15 cellular contexts compared by ENCODE assay signal in the genomic region with DNA sequence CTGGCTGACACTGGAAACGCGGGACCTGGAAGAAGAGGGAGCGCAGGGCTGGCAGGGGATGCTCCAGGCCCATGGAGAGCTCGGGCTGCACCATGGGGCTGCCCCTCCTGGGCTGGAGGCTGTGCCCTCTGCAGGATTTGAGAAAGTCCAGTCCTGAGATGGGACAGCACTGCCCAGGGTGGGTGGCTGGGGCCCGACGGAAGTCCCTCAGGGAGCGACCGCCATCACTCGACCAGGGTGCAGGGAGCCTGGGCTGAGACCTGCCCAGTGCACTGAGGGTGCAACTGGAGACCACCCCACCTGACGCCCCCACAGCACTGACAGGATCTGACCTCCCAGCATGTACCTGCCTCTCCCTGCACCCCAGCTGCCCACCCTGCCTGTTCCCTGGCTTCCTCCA. TPM values are rescaled to one million over a fixed set of nuclear protein-coding genes. Genes with fewer than 3 reads are reported as not detected.
"Had no signal": no experiment of that assay in that cellular context is flagged by ENCODE, and none has a peak within 500 bp of the region (broad histone marks: within the 10 kb centered on the region; RNA-seq: fewer than 3 reads in every experiment).

No MANE protein-coding gene starts in this region.

RNA-seq across cellular contexts. Expression of gene SPATA31C1, which starts 7.1 kb away (rescaled TPM):
- total RNA-seq: activated B cell treated with CpG ODN at 0.5 μM for 24 hours; activated CD4-positive, alpha-beta memory T cell treated with anti-CD3 and anti-CD28 coated beads for 36 hours; activated CD4-positive, alpha-beta memory T cell treated with anti-CD3 and anti-CD28 coated beads, Interleukin-2, amount 10 ng/mL, durations not matched to agents 7 days and 5 days; activated CD4-positive, alpha-beta T cell treated with anti-CD3 and anti-CD28 coated beads for 36 hours; activated CD4-positive, alpha-beta T cell treated with anti-CD3 and anti-CD28 coated beads, Interleukin-2, amount 10 ng/mL, durations not matched to agents 24 days and 14 days; activated CD4-positive, alpha-beta T cell treated with anti-CD3 and anti-CD28 coated beads, Interleukin-2, amount 10 ng/mL, durations not matched to agents 7 days and 5 days; activated CD8-positive, alpha-beta memory T cell treated with anti-CD3 and anti-CD28 coated beads for 36 hours; activated CD8-positive, alpha-beta memory T cell treated with anti-CD3 and anti-CD28 coated beads, Interleukin-2, amount 10 ng/mL, durations not matched to agents 7 days and 5 days; activated CD8-positive, alpha-beta T cell treated with anti-CD3 and anti-CD28 coated beads for 36 hours; activated CD8-positive, alpha-beta T cell treated with anti-CD3 and anti-CD28 coated beads, Interleukin-2, amount 10 ng/mL, durations not matched to agents 7 days and 5 days; T-cell; T-helper 1 cell treated with Interleukin-12 subunit alpha and Interleukin-12 subunit beta and Interleukin-4 antibody, amounts not matched to agents 30 ng/mL and 1 ng/mL, for 36 hours; T-helper 17 cell; T-helper 2 cell treated with Interferon-gamma antibody and Interleukin-4, amounts not matched to agents 100 ng/mL and 5 ng/mL, for 36 hours; WTC11 had no signal

RNA-seq across cellular contexts. Expression of gene SPATA31E1, which starts 42.2 kb away (rescaled TPM):
- total RNA-seq: activated B cell treated with CpG ODN at 0.5 μM for 24 hours; activated CD4-positive, alpha-beta memory T cell treated with anti-CD3 and anti-CD28 coated beads for 36 hours; activated CD4-positive, alpha-beta memory T cell treated with anti-CD3 and anti-CD28 coated beads, Interleukin-2, amount 10 ng/mL, durations not matched to agents 7 days and 5 days; activated CD4-positive, alpha-beta T cell treated with anti-CD3 and anti-CD28 coated beads for 36 hours; activated CD4-positive, alpha-beta T cell treated with anti-CD3 and anti-CD28 coated beads, Interleukin-2, amount 10 ng/mL, durations not matched to agents 24 days and 14 days; activated CD4-positive, alpha-beta T cell treated with anti-CD3 and anti-CD28 coated beads, Interleukin-2, amount 10 ng/mL, durations not matched to agents 7 days and 5 days; activated CD8-positive, alpha-beta memory T cell treated with anti-CD3 and anti-CD28 coated beads for 36 hours; activated CD8-positive, alpha-beta memory T cell treated with anti-CD3 and anti-CD28 coated beads, Interleukin-2, amount 10 ng/mL, durations not matched to agents 7 days and 5 days; activated CD8-positive, alpha-beta T cell treated with anti-CD3 and anti-CD28 coated beads for 36 hours; activated CD8-positive, alpha-beta T cell treated with anti-CD3 and anti-CD28 coated beads, Interleukin-2, amount 10 ng/mL, durations not matched to agents 7 days and 5 days; T-cell; T-helper 1 cell treated with Interleukin-12 subunit alpha and Interleukin-12 subunit beta and Interleukin-4 antibody, amounts not matched to agents 30 ng/mL and 1 ng/mL, for 36 hours; T-helper 17 cell; T-helper 2 cell treated with Interferon-gamma antibody and Interleukin-4, amounts not matched to agents 100 ng/mL and 5 ng/mL, for 36 hours had no signal
